11 cellular contexts compared by ENCODE assay signal in the genomic region with DNA sequence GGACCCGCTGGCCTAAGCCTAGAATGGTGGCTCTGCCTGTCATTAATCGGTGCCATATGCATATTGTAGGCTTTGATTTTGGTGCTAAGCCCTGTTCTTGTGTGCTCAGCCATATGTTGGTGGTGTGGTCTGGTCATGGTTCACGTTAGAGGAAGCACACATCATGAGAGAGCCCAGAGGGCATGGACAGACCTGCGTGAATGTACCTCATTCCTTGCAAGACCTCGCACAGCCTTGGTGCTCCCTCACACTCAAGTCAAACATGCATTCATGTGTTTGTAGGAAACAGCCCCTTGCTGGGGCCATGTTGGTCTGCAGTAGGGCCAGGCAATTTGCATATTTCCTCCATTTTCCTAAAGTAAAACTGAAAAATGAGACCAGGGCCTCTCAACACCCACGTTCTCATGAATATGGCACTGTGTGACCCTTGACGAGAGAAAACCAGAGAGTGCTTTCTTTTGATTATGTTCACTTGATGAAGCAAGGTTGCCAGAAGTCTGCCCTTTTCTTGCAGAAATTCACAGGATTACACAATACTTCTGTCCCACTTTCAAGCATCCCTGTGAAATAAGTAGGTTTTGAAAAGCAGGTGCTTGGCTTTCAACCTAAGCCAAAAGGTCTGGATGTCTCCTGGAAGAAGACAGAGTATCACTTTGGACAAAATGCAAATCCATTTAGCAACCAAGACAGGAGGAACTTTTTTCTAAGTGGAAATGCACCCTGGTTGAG.
A peak's percentile ranks its signal among the peaks of the same experiment; 100 is the strongest.
DNase-seq lines count a peak whose midpoint lies in the region; ATAC-seq and TF ChIP-seq lines count a peak whose summit lies in the region.
"Had no signal": no experiment of that assay in that cellular context is flagged by ENCODE, and none has a peak within 500 bp of the region (broad histone marks: within the 10 kb centered on the region; RNA-seq: fewer than 3 reads in every experiment).

No MANE protein-coding gene starts in this region.

- peak; percentile 64 to 76 for ATAC-seq in natural killer cell treated with Interleukin-12 subunit alpha and Interleukin-12 subunit beta and Interleukin-15 and Interleukin-18, amount 100 ng/mL, for 72 hours
- ATAC-seq in natural killer cell = no peak
- ATAC-seq in GM21737 (IDR thresholded peaks at IDR 0.05; ENCODE audit: unreplicated experiment) = peak; percentile 75
- peak; percentile 91 for ATAC-seq in HG03565 (IDR thresholded peaks at IDR 0.05; ENCODE audit: unreplicated experiment)
- ATAC-seq: PC-3 had no signal

- intact Hi-C loops in natural killer cell (cut with micrococcal nuclease) = no loop called here
- intact Hi-C loops in ascending aorta (cut with DNase I) = no loop called here

- CTCF ChIA-PET in HEK293T (lab: Yijun Ruan, JAX) = no interaction called here

- TF ChIP-seq CTCF in natural killer cell (IDR thresholded peaks at IDR 0.05) (no peak), ascending aorta (IDR thresholded peaks at IDR 0.05) (no peak)

- peak overlapping the region; percentile 58 for H3K4me3 Mint-ChIP-seq in natural killer cell treated with Interleukin-12 subunit alpha and Interleukin-12 subunit beta and Interleukin-15 and Interleukin-18, amount 100 ng/mL, for 72 hours
- no peak overlapping the region for H3K4me3 Mint-ChIP-seq in natural killer cell

- POLR2A ChIA-PET in HEK293T (lab: Yijun Ruan, JAX) = no interaction called here

- no peaks in the 10 kb centered on the region for H3K9me3 ChIP-seq in ascending aorta

- H3K36me3 Mint-ChIP-seq in natural killer cell treated with Interleukin-12 subunit alpha and Interleukin-12 subunit beta and Interleukin-15 and Interleukin-18, amount 100 ng/mL, for 72 hours = peaks cover 20% of the 10 kb centered on the region
- H3K36me3 Mint-ChIP-seq in natural killer cell = peaks cover 15% of the 10 kb centered on the region

- H3K4me3 ChIP-seq in ascending aorta = no peak overlapping the region

- H3K9me3 Mint-ChIP-seq in natural killer cell treated with Interleukin-12 subunit alpha and Interleukin-12 subunit beta and Interleukin-15 and Interleukin-18, amount 100 ng/mL, for 72 hours = no peaks in the 10 kb centered on the region
- H3K9me3 Mint-ChIP-seq in natural killer cell = no peaks in the 10 kb centered on the region

- H3K27me3 ChIP-seq in ascending aorta = no peaks in the 10 kb centered on the region

- no peaks in the 10 kb centered on the region for H3K27me3 Mint-ChIP-seq in natural killer cell treated with Interleukin-12 subunit alpha and Interleukin-12 subunit beta and Interleukin-15 and Interleukin-18, amount 100 ng/mL, for 72 hours
- H3K27me3 Mint-ChIP-seq in natural killer cell (ENCODE audit: low read depth in 2 of 2) = no peaks in the 10 kb centered on the region

- in situ Hi-C loops in ACHN (cut with HindIII; ENCODE audit: low pct_ligation_motif_present, low pct_unique_long_range_greater_than_20kb, low sequenced_read_pairs) = no loop called here

- H3K4me1 ChIP-seq in ascending aorta = no peaks in the 10 kb centered on the region

- no peak overlapping the region for H3K27ac Mint-ChIP-seq in natural killer cell treated with Interleukin-12 subunit alpha and Interleukin-12 subunit beta and Interleukin-15 and Interleukin-18, amount 100 ng/mL, for 72 hours
- H3K27ac Mint-ChIP-seq in natural killer cell = no peak overlapping the region

- peaks cover 0 to 25% of the 10 kb centered on the region in 2 donors for H3K4me1 Mint-ChIP-seq in natural killer cell treated with Interleukin-12 subunit alpha and Interleukin-12 subunit beta and Interleukin-15 and Interleukin-18, amount 100 ng/mL, for 72 hours (ENCODE audit: low read depth in 2 of 2)
- peaks cover 13 to 31% of the 10 kb centered on the region in 2 donors for H3K4me1 Mint-ChIP-seq in natural killer cell

- no peak overlapping the region for H3K27ac ChIP-seq in ascending aorta

- peaks cover 9 to 43% of the 10 kb centered on the region in 2 donors for H3K36me3 ChIP-seq in ascending aorta

- no peak for DNase-seq in natural killer cell treated with Interleukin-12 subunit alpha and Interleukin-12 subunit beta and Interleukin-15 and Interleukin-18, amount 100 ng/mL, for 72 hours (ENCODE audit: low spot score)
- DNase-seq in natural killer cell = no peak
- no peak for DNase-seq in ACHN
- no peak for DNase-seq in ascending aorta (ENCODE audit: low spot score in 2 of 2)
- DNase-seq in HEK293T (ENCODE audit: extremely low spot score) = no peak
- no peak for DNase-seq in dedifferentiated amniotic fluid mesenchymal stem cell (ENCODE audit: extremely low spot score)
- DNase-seq: DMS 273 treated with DMSO at 0.1 percent for 48 hours, midbrain, PC-3 had no signal

TF ChIP-seq in HEK293T, 16 proteins besides CTCF, POLR2A, EP300 and RAD21:
- no peak for TF ChIP-seq SP1 (IDR thresholded peaks at IDR 0.05)
- no peak for TF ChIP-seq BHLHE40 (IDR thresholded peaks at IDR 0.05; ENCODE audit: borderline replicate concordance)
- TF ChIP-seq HDGF (IDR thresholded peaks at IDR 0.05; ENCODE audit: borderline replicate concordance) = no peak
- TF ChIP-seq SUZ12 (IDR thresholded peaks at IDR 0.05) = no peak
- TF ChIP-seq ELF4 (IDR thresholded peaks at IDR 0.05) = no peak
- no peak for TF ChIP-seq CTBP1 (IDR thresholded peaks at IDR 0.05; ENCODE audit: borderline replicate concordance)
- TF ChIP-seq, protein P1, sequence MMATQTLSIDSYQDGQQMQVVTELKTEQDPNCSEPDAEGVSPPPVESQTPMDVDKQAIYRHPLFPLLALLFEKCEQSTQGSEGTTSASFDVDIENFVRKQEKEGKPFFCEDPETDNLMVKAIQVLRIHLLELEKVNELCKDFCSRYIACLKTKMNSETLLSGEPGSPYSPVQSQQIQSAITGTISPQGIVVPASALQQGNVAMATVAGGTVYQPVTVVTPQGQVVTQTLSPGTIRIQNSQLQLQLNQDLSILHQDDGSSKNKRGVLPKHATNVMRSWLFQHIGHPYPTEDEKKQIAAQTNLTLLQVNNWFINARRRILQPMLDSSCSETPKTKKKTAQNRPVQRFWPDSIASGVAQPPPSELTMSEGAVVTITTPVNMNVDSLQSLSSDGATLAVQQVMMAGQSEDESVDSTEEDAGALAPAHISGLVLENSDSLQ (IDR thresholded peaks at IDR 0.05) = no peak
- no peak for TF ChIP-seq LEF1 (IDR thresholded peaks at IDR 0.05; ENCODE audit: borderline replicate concordance)
- no peak for TF ChIP-seq ZNF384 (IDR thresholded peaks at IDR 0.05)
- TF ChIP-seq ARNT (IDR thresholded peaks at IDR 0.05) = no peak
- TF ChIP-seq FOXK2 (IDR thresholded peaks at IDR 0.05) = no peak
- TF ChIP-seq L3MBTL2 (conservative IDR thresholded peaks at IDR 0.05) = no peak
- TF ChIP-seq FOXM1 (IDR thresholded peaks at IDR 0.05; ENCODE audit: borderline replicate concordance) = no peak
- no peak for TF ChIP-seq FOXA1 (IDR thresholded peaks at IDR 0.05)
TF ChIP-seq in HEK293T: peak in this region for 0.

Comparison
In these comparisons a context has a peak if more than half of its experiments do, and no peak if none do; other contexts are left out.
1. ATAC-seq: peak in natural killer cell treated with Interleukin-12 subunit alpha and Interleukin-12 subunit beta and Interleukin-15 and Interleukin-18, amount 100 ng/mL, for 72 hours (2 of 2), GM21737 (single experiment) and HG03565 (single experiment); none in natural killer cell (0 of 3).